ENCODE assay signal across 2 cellular contexts in the genomic region with DNA sequence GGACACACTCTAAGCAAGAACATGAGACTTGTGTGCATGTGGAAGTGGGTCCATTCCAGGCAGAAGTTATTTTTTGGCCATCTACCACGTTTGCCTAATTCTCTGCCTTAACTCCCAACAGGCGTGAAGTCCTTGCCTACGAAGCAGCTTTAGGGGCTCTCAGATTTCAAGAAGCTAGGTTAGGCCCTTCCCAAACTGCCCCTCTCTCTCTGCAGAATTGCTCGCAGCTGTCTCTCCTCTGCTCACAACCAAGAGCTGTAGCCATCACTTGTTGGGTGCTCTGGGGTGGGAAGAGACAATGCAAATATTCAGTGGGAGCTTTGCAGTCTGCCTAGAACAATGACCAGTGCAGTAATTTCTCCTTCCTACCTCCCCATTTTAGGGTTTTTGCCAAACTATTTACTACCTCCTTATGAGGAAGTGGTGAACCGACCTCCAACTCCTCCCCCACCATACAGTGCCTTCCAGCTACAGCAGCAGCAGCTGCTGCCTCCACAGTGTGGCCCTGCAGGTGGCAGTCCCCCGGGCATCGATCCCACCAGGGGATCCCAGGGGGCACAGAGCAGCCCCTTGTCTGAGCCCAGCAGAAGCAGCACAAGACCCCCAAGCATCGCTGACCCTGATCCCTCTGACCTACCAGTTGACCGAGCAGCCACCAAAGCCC.
TF ChIP-seq lines count a peak whose summit lies in the region.

No MANE protein-coding gene starts in this region.

TF ChIP-seq in liver, 16 proteins besides CTCF, POLR2A, EP300 and RAD21:
- TF ChIP-seq SP1 (IDR thresholded peaks at IDR 0.05) (no peak), EGR1 (IDR thresholded peaks at IDR 0.05; ENCODE audit: low read depth in 2 of 2) (no peak)
- TF ChIP-seq, protein P1, sequence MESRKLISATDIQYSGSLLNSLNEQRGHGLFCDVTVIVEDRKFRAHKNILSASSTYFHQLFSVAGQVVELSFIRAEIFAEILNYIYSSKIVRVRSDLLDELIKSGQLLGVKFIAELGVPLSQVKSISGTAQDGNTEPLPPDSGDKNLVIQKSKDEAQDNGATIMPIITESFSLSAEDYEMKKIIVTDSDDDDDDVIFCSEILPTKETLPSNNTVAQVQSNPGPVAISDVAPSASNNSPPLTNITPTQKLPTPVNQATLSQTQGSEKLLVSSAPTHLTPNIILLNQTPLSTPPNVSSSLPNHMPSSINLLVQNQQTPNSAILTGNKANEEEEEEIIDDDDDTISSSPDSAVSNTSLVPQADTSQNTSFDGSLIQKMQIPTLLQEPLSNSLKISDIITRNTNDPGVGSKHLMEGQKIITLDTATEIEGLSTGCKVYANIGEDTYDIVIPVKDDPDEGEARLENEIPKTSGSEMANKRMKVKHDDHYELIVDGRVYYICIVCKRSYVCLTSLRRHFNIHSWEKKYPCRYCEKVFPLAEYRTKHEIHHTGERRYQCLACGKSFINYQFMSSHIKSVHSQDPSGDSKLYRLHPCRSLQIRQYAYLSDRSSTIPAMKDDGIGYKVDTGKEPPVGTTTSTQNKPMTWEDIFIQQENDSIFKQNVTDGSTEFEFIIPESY (IDR thresholded peaks at IDR 0.05): no peak
TF ChIP-seq in liver: peak in this region for 0.

TF ChIP-seq in HepG2, 621 proteins besides CTCF, POLR2A, EP300 and RAD21:
- TF ChIP-seq, protein P2, sequence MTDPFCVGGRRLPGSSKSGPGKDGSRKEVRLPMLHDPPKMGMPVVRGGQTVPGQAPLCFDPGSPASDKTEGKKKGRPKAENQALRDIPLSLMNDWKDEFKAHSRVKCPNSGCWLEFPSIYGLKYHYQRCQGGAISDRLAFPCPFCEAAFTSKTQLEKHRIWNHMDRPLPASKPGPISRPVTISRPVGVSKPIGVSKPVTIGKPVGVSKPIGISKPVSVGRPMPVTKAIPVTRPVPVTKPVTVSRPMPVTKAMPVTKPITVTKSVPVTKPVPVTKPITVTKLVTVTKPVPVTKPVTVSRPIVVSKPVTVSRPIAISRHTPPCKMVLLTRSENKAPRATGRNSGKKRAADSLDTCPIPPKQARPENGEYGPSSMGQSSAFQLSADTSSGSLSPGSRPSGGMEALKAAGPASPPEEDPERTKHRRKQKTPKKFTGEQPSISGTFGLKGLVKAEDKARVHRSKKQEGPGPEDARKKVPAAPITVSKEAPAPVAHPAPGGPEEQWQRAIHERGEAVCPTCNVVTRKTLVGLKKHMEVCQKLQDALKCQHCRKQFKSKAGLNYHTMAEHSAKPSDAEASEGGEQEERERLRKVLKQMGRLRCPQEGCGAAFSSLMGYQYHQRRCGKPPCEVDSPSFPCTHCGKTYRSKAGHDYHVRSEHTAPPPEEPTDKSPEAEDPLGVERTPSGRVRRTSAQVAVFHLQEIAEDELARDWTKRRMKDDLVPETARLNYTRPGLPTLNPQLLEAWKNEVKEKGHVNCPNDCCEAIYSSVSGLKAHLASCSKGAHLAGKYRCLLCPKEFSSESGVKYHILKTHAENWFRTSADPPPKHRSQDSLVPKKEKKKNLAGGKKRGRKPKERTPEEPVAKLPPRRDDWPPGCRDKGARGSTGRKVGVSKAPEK (CRISPR knock-in tag; IDR thresholded peaks at IDR 0.05; ENCODE audit: borderline replicate concordance): no peak
- TF ChIP-seq NCOA1 (CRISPR knock-in tag; IDR thresholded peaks at IDR 0.05) (no peak), REPIN1 (CRISPR knock-in tag; IDR thresholded peaks at IDR 0.05; ENCODE audit: borderline replicate concordance, low read depth) (no peak), ZNF678 (CRISPR knock-in tag; IDR thresholded peaks at IDR 0.05) (no peak), HOXA9 (CRISPR knock-in tag; IDR thresholded peaks at IDR 0.05; ENCODE audit: borderline replicate concordance) (no peak), ZNF614 (CRISPR knock-in tag; IDR thresholded peaks at IDR 0.05; ENCODE audit: borderline replicate concordance) (no peak), REL (CRISPR knock-in tag; conservative IDR thresholded peaks at IDR 0.05) (no peak)
